Comparison of ENCODE assay signal across 1 cellular context in the genomic region with DNA sequence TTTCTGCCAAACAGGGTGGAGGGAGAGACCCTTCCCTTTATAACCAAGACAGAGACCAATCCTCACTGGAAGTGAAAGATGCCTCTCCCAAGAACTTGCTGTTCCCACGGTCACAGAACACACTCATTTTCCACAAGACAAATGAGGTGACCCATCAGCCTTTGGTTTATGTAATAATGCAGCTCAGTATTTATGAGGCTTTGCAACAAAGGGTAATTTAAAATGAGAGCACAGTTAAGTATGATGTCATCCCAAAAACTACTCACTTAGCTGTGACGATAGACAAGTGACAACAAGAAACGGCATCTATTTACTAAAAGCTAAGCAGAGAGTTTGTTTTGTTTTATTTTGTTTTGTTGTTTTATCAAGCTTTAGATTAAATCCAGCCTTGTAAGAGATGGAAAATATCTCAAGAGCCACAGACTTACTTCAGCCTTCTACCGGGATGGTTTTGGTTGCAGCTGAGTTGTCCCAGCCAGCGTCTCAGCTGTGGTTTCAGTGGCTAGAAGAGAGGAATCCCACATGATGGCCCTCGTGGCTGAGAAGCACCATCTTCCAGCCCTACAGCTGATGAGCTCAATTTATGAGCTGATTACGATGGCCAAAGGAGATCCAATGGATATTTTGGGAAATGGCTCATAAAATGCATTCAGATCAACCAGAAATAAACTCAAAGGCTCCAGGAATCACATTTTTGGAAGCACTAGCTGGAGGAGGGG.
TF ChIP-seq lines count a peak whose summit lies in the region.

No MANE protein-coding gene starts in this region.

TF ChIP-seq in HepG2, 621 proteins besides CTCF, POLR2A, EP300 and RAD21:
- TF ChIP-seq, protein P1, sequence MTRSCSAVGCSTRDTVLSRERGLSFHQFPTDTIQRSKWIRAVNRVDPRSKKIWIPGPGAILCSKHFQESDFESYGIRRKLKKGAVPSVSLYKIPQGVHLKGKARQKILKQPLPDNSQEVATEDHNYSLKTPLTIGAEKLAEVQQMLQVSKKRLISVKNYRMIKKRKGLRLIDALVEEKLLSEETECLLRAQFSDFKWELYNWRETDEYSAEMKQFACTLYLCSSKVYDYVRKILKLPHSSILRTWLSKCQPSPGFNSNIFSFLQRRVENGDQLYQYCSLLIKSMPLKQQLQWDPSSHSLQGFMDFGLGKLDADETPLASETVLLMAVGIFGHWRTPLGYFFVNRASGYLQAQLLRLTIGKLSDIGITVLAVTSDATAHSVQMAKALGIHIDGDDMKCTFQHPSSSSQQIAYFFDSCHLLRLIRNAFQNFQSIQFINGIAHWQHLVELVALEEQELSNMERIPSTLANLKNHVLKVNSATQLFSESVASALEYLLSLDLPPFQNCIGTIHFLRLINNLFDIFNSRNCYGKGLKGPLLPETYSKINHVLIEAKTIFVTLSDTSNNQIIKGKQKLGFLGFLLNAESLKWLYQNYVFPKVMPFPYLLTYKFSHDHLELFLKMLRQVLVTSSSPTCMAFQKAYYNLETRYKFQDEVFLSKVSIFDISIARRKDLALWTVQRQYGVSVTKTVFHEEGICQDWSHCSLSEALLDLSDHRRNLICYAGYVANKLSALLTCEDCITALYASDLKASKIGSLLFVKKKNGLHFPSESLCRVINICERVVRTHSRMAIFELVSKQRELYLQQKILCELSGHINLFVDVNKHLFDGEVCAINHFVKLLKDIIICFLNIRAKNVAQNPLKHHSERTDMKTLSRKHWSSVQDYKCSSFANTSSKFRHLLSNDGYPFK (CRISPR knock-in tag; IDR thresholded peaks at IDR 0.05; ENCODE audit: borderline replicate concordance), result no peak
- TF ChIP-seq PHF5A (CRISPR knock-in tag; IDR thresholded peaks at IDR 0.05; ENCODE audit: low read depth, unreplicated experiment), result no peak
- TF ChIP-seq PAF1 (CRISPR knock-in tag; IDR thresholded peaks at IDR 0.05), result no peak
- no peak for TF ChIP-seq SALL2 (CRISPR knock-in tag; IDR thresholded peaks at IDR 0.05)
- TF ChIP-seq ATF7 (IDR thresholded peaks at IDR 0.05), result peak; percentile 96
- no peak for TF ChIP-seq ATF7 (CRISPR knock-in tag; IDR thresholded peaks at IDR 0.05)
- no peak for TF ChIP-seq AKAP8 (CRISPR knock-in tag; IDR thresholded peaks at IDR 0.05)
- TF ChIP-seq ZNF672 (CRISPR knock-in tag; IDR thresholded peaks at IDR 0.05), result no peak
- TF ChIP-seq THAP11 (CRISPR knock-in tag; IDR thresholded peaks at IDR 0.05), result no peak
- TF ChIP-seq MEIS2 (CRISPR knock-in tag; IDR thresholded peaks at IDR 0.05), result no peak
- TF ChIP-seq, protein P2, sequence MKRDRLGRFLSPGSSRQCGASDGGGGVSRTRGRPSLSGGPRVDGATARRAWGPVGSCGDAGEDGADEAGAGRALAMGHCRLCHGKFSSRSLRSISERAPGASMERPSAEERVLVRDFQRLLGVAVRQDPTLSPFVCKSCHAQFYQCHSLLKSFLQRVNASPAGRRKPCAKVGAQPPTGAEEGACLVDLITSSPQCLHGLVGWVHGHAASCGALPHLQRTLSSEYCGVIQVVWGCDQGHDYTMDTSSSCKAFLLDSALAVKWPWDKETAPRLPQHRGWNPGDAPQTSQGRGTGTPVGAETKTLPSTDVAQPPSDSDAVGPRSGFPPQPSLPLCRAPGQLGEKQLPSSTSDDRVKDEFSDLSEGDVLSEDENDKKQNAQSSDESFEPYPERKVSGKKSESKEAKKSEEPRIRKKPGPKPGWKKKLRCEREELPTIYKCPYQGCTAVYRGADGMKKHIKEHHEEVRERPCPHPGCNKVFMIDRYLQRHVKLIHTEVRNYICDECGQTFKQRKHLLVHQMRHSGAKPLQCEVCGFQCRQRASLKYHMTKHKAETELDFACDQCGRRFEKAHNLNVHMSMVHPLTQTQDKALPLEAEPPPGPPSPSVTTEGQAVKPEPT (CRISPR knock-in tag; IDR thresholded peaks at IDR 0.05; ENCODE audit: low read depth), result no peak
- TF ChIP-seq HIVEP1 (CRISPR knock-in tag; IDR thresholded peaks at IDR 0.05), result no peak
- no peak for TF ChIP-seq GABPA (IDR thresholded peaks at IDR 0.05; ENCODE audit: low read depth, low read length)
- TF ChIP-seq GABPA (CRISPR knock-in tag; IDR thresholded peaks at IDR 0.05; ENCODE audit: low read depth), result no peak
- TF ChIP-seq CREB1 (IDR thresholded peaks at IDR 0.05), result peak; percentile 61
- no peak for TF ChIP-seq CREB1 (CRISPR knock-in tag; IDR thresholded peaks at IDR 0.05)
- no peak for TF ChIP-seq RBM39 (IDR thresholded peaks at IDR 0.05; ENCODE audit: low read depth, low read length, poor library complexity, severe bottlenecking)
